25 cellular contexts compared by ENCODE assay signal in the genomic region with DNA sequence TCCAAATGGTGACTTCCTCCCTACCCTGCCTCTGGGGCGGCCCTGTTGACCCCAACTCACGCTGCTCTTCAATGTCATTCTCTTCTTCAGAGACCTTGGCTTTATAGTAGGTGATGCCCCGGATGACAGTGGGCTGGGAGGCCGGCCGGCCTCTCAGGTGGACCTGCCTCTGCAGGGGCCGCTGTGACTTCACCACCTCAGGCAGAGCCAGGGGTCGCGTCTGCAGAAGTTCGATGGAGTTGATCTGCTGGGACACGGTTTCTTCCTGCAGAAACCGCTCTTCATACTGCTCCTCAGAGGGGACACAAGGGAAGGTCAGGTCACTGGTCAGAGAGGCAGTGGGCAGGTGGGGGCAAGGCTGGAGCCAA. TPM values are rescaled to one million over a fixed set of nuclear protein-coding genes. Genes with fewer than 3 reads are reported as not detected.
"Had no signal": no experiment of that assay in that cellular context is flagged by ENCODE, and none has a peak within 500 bp of the region (broad histone marks: within the 10 kb centered on the region; RNA-seq: fewer than 3 reads in every experiment).

No MANE protein-coding gene starts in this region.

- H3K4me1 ChIP-seq: esophagus muscularis mucosa, gastroesophageal sphincter, lower lobe of right lung had no signal

- H3K79me2 ChIP-seq: hepatocyte had no signal

- H3K27ac ChIP-seq: coronary artery, dorsolateral prefrontal cortex, esophagus muscularis mucosa, foreskin keratinocyte, gastroesophageal sphincter, hepatocyte, lower lobe of right lung had no signal

- FAIRE-seq: colon, endothelial cell of umbilical vein, frontal cortex, kidney had no signal

- H2AFZ ChIP-seq: hepatocyte had no signal

- H3K4me2 ChIP-seq: hepatocyte had no signal

- H3K27me3 ChIP-seq: esophagus muscularis mucosa, heart left ventricle, hepatocyte had no signal

- H3K4me3 ChIP-seq: coronary artery, dorsolateral prefrontal cortex, esophagus muscularis mucosa, gastroesophageal sphincter, heart left ventricle, hepatocyte, lower lobe of right lung had no signal

- DNase-seq: dermis blood vessel endothelial cell; dorsolateral prefrontal cortex; effector CD4-positive, alpha-beta T cell; effector memory CD4-positive, alpha-beta T cell; foreskin keratinocyte; heart left ventricle; hypothalamus; immature natural killer cell; islet precursor cell; kidney; kidney glomerular epithelial cell; left colon; left ventricle myocardium superior; lower lobe of right lung; mesenchymal stem cell; midbrain had no signal

- ATAC-seq: foreskin keratinocyte, gastroesophageal sphincter, heart left ventricle, left colon, left lobe of liver, left ventricle myocardium superior, lower lobe of right lung had no signal

- H3K9me3 ChIP-seq: esophagus muscularis mucosa, gastroesophageal sphincter, heart left ventricle, lower lobe of right lung had no signal

RNA-seq across cellular contexts. Expression of gene OLFML2B, which starts 23.6 kb away (rescaled TPM):
- total RNA-seq: lung microvascular endothelial cell had no signal
- polyA plus RNA-seq: immature natural killer cell had no signal
